8 cellular contexts compared by ENCODE assay signal in the genomic region with DNA sequence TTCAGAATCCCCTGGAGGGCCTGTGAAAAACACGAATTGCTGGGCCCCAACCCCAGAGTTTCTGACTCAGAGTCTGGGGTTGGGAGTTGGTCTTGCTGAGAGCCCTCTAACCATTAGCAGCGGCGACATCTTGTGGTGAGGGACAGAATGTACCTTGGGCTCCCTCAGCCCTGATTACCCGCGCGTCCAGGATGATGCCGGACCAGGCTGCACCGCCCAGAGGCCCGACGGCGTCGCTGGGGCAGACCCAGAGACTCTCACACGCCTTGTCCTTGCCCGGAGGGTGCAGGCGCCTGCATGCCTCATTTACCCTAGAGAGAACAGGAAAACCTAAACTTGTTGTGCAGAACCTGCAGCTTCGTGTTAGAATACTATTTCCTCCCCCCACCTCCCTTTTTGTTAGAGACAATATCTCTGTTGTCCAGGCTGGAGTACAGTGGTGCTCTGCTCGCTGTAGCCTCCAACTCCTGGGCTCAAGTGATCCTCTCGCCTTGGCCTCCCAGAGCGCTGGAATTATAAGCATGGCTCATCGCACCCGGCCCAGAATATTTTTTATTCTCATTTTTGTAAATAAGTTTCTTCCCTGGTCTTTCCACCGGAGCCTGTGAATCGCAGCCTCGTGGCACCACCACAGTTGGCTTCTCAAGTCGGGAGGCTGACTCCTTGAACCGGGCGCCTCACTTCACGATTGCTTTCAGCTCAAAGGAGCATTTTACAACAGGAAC. TPM values are rescaled to one million over a fixed set of nuclear protein-coding genes. Genes with fewer than 3 reads are reported as not detected.
A peak's percentile ranks its signal among the peaks of the same experiment; 100 is the strongest.
DNase-seq lines count a peak whose midpoint lies in the region; ATAC-seq and TF ChIP-seq lines count a peak whose summit lies in the region.

No MANE protein-coding gene starts in this region.

- no peaks in the 10 kb centered on the region for H3K9me3 Mint-ChIP-seq in T-helper 2 cell treated with Interferon-gamma antibody and Interleukin-4, amounts not matched to agents 5 μg/mL and 100 μg/mL, for 36 hours

- peak; percentile 71 to 88 (median 87) for TF ChIP-seq CTCF in ascending aorta (IDR thresholded peaks at IDR 0.05)

- H3K27ac Mint-ChIP-seq in T-helper 2 cell treated with Interferon-gamma antibody and Interleukin-4, amounts not matched to agents 5 μg/mL and 100 μg/mL, for 36 hours = peak overlapping the region; percentile 75

- H3K4me3 ChIP-seq in ascending aorta (no peak overlapping the region), skeletal muscle cell (ENCODE audit: low read depth, low read length) (no peak overlapping the region)

- peak; percentile 63 for DNase-seq in activated gamma-delta T cell treated with Interleukin-2 at 50 U/mL for 16 hours
- no peak for DNase-seq in activated gamma-delta T cell (lab: John Stamatoyannopoulos, UW)
- DNase-seq in NCI-H1694 treated with DMSO at 0.1 percent for 48 hours (lab: John Stamatoyannopoulos, UW) = peak; percentile 78
- peak; percentile 78 for DNase-seq in T-helper 2 cell treated with Interferon-gamma antibody and Interleukin-4, amounts not matched to agents 5 μg/mL and 100 μg/mL, for 36 hours (ENCODE audit: low spot score)
- peak; percentile 40 to 92 for DNase-seq in ascending aorta (ENCODE audit: low spot score in 2 of 2)
- DNase-seq in hippocampal formation (lab: John Stamatoyannopoulos, UW) = peak; percentile 63 to 64
- DNase-seq in skeletal muscle cell (ENCODE audit: low read depth) = peak; percentile 66

- H3K27ac ChIP-seq in ascending aorta = peak overlapping the region in 1 of 2 donors; percentile 66

- H3K9me3 ChIP-seq in ascending aorta = no peaks in the 10 kb centered on the region

- intact Hi-C loops in ascending aorta (cut with DNase I) = loop anchor here (1.0 to 10.0 kb wide), 5 partner anchors 44 to 771 kb away; a partner anchor contains a TSS

- no peaks in the 10 kb centered on the region for H3K36me3 Mint-ChIP-seq in T-helper 2 cell treated with Interferon-gamma antibody and Interleukin-4, amounts not matched to agents 5 μg/mL and 100 μg/mL, for 36 hours (ENCODE audit: low read depth)

- peaks cover 8% of the 10 kb centered on the region for H3K27me3 Mint-ChIP-seq in T-helper 2 cell treated with Interferon-gamma antibody and Interleukin-4, amounts not matched to agents 5 μg/mL and 100 μg/mL, for 36 hours (ENCODE audit: low read depth)

- peaks cover 31% of the 10 kb centered on the region for H3K4me1 Mint-ChIP-seq in T-helper 2 cell treated with Interferon-gamma antibody and Interleukin-4, amounts not matched to agents 5 μg/mL and 100 μg/mL, for 36 hours (ENCODE audit: low read depth)

- no peaks in the 10 kb centered on the region for H3K27me3 ChIP-seq in ascending aorta

- H3K4me3 Mint-ChIP-seq in T-helper 2 cell treated with Interferon-gamma antibody and Interleukin-4, amounts not matched to agents 5 μg/mL and 100 μg/mL, for 36 hours = peak overlapping the region; percentile 80

- H3K4me1 ChIP-seq in ascending aorta = peaks cover 3 to 15% of the 10 kb centered on the region in 2 donors

- H3K36me3 ChIP-seq in ascending aorta = no peaks in the 10 kb centered on the region

- peak; percentile 50 for ATAC-seq in HG02943 (IDR thresholded peaks at IDR 0.05; ENCODE audit: low read depth, unreplicated experiment)

RNA-seq across cellular contexts. Expression of a gene that starts 22.2 kb away (rescaled TPM):
- not detected for total RNA-seq in ascending aorta
